In genomic region chr10:95445837-95446347, GRCh38 we compare ENCODE assay signal across 1 cellular context.
TF ChIP-seq lines count a peak whose summit lies in the region.

No MANE protein-coding gene starts in this region.

TF ChIP-seq in K562, 482 proteins besides CTCF, POLR2A, EP300 and RAD21 (continued from another document):
- peak; percentile 52 for TF ChIP-seq PRDM10 (IDR thresholded peaks at IDR 0.05; ENCODE audit: partially characterized antibody)
- TF ChIP-seq SMC3 (conservative IDR thresholded peaks at IDR 0.05; ENCODE audit: insufficient read depth, low read depth, low read length) = peak; percentile 37
- TF ChIP-seq PBX2 (CRISPR knock-in tag; IDR thresholded peaks at IDR 0.05; ENCODE audit: low read depth) = no peak
- TF ChIP-seq PBX2 (tag; conservative IDR thresholded peaks at IDR 0.05; ENCODE audit: low read depth) = peak; percentile 19; the same call in 1 of the 2 replicates
- TF ChIP-seq FOXO4 (CRISPR knock-in tag; IDR thresholded peaks at IDR 0.05) = no peak
- TF ChIP-seq YY1 (IDR thresholded peaks at IDR 0.05; ENCODE audit: borderline replicate concordance in 1 of 3, control insufficient read depth in 1 of 3, extremely low read depth in 1 of 3, insufficient read depth in 3 of 3, insufficient read length in 1 of 3, insufficient replicate concordance in 2 of 3, low read depth in 1 of 3, low read length in 2 of 3) = peak in 1 of 3 experiments; percentile 60
- no peak for TF ChIP-seq EP400 (IDR thresholded peaks at IDR 0.05)
- TF ChIP-seq CREM (IDR thresholded peaks at IDR 0.05; ENCODE audit: low read depth) = 0 out of 2 replicates have a peak, but pooled peaks have one; percentile 6
- no peak for TF ChIP-seq ZNF785 (CRISPR knock-in tag; IDR thresholded peaks at IDR 0.05)
